Comparison of ENCODE assay signal across 14 cellular contexts in the genomic region with DNA sequence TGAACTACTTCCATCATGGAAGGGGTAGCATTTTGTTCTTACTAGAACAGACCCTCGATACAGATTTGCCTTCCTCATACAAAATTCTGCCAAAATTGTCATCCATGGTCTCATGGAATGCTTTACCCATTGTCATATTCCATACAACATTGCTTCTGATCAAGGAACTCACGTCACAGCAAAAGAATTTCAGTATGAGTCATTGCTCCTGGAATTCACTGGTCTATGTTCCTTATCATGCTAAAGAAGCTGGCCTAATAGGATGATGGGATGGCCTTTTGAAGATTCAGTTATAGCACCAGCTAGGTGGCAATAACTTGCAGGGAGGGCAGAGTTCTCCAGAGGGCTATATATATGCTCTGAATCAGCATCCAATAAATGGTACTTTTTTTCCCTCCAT. TPM values are rescaled to one million over a fixed set of nuclear protein-coding genes. Genes with fewer than 3 reads are reported as not detected.
DNase-seq lines count a peak whose midpoint lies in the region; ATAC-seq and TF ChIP-seq lines count a peak whose summit lies in the region.
"Had no signal": no experiment of that assay in that cellular context is flagged by ENCODE, and none has a peak within 500 bp of the region (broad histone marks: within the 10 kb centered on the region; RNA-seq: fewer than 3 reads in every experiment).

No MANE protein-coding gene starts in this region.

- peaks cover 0 to 21% (median 5%) of the 10 kb centered on the region in 12 donors for H3K4me1 ChIP-seq in heart left ventricle

- POLR2A ChIA-PET in T-cell (lab: Charles Lee): no interaction called here

- H3K9me3 Mint-ChIP-seq in Calu3 (ENCODE audit: low read depth, unreplicated experiment) (no peaks in the 10 kb centered on the region), T-cell (no peaks in the 10 kb centered on the region)
- H3K9me3 Mint-ChIP-seq in activated naive CD8-positive, alpha-beta T cell treated with anti-CD3 and anti-CD28 coated beads for 36 hours: no peaks in the 10 kb centered on the region
- H3K9me3 Mint-ChIP-seq: neural crest cell had no signal

- no peak overlapping the region for H3K4me3 Mint-ChIP-seq in Calu3 (ENCODE audit: low read depth, unreplicated experiment)
- H3K4me3 Mint-ChIP-seq in activated naive CD8-positive, alpha-beta T cell treated with anti-CD3 and anti-CD28 coated beads for 36 hours: no peak overlapping the region
- no peak overlapping the region for H3K4me3 Mint-ChIP-seq in T-cell
- H3K4me3 Mint-ChIP-seq: neural crest cell had no signal

- no peaks in the 10 kb centered on the region for H3K36me3 ChIP-seq in heart left ventricle
- H3K36me3 ChIP-seq: cardiac muscle cell had no signal

- no peaks in the 10 kb centered on the region for H3K27me3 ChIP-seq in heart left ventricle
- H3K27me3 ChIP-seq: cardiac muscle cell had no signal

- H3K27me3 Mint-ChIP-seq in Calu3 (ENCODE audit: unreplicated experiment) (no peaks in the 10 kb centered on the region), T-cell (no peaks in the 10 kb centered on the region)
- H3K27me3 Mint-ChIP-seq in activated naive CD8-positive, alpha-beta T cell treated with anti-CD3 and anti-CD28 coated beads for 36 hours: no peaks in the 10 kb centered on the region

- no peaks in the 10 kb centered on the region for H3K36me3 Mint-ChIP-seq in Calu3 (ENCODE audit: insufficient read depth, unreplicated experiment)
- no peaks in the 10 kb centered on the region for H3K36me3 Mint-ChIP-seq in activated naive CD8-positive, alpha-beta T cell treated with anti-CD3 and anti-CD28 coated beads for 36 hours
- no peaks in the 10 kb centered on the region for H3K36me3 Mint-ChIP-seq in T-cell

- CTCF ChIA-PET in Calu3 (lab: Charles Lee) (no interaction called here), T-cell (lab: Charles Lee) (no interaction called here)

- H3K27ac Mint-ChIP-seq in Calu3 (ENCODE audit: unreplicated experiment) (peak overlapping the region; percentile 16), T-cell (no peak overlapping the region)
- no peak overlapping the region for H3K27ac Mint-ChIP-seq in activated naive CD8-positive, alpha-beta T cell treated with anti-CD3 and anti-CD28 coated beads for 36 hours

- intact Hi-C loops in Calu3 (cut with micrococcal nuclease; ENCODE audit: unreplicated experiment): no loop called here
- intact Hi-C loops in left colon (cut with DNase I, micrococcal nuclease): no loop called here
- intact Hi-C loops in heart left ventricle (cut with DNase I): loop anchor here in 8 of 10 donors (5.0 to 10.0 kb wide), 4 partner anchors 192 to 247 kb away; a partner anchor contains a TSS

- TF ChIP-seq CTCF in Calu3 (IDR thresholded peaks at IDR 0.05; ENCODE audit: unreplicated experiment) (no peak), heart left ventricle (IDR thresholded peaks at IDR 0.05) (no peak)

- no TSS peak for BruUV-seq in Calu3 (replicated peaks; lab: Mats Ljungman, UMichigan)

- no peak for TF ChIP-seq POLR2A in heart left ventricle (IDR thresholded peaks at IDR 0.05)

- no peak overlapping the region for H3K27ac ChIP-seq in heart left ventricle
- H3K27ac ChIP-seq: cardiac muscle cell had no signal

- ATAC-seq in left colon: peak; percentile 77
- no peak for ATAC-seq in heart left ventricle
- no peak for ATAC-seq in T-cell (replicated peaks in 1 of 4)

- no peak overlapping the region for H3K4me3 ChIP-seq in heart left ventricle
- H3K4me3 ChIP-seq: cardiac muscle cell had no signal

- peak; percentile 24 for DNase-seq in Calu3
- DNase-seq in NCI-H460 (ENCODE audit: extremely low read depth, low read depth): peak; percentile 51
- DNase-seq in dedifferentiated amniotic fluid mesenchymal stem cell (ENCODE audit: extremely low spot score): peak; percentile 30
- DNase-seq in left colon: no peak
- DNase-seq in heart left ventricle: no peak
- no peak for DNase-seq in cortex of kidney (lab: John Stamatoyannopoulos, UW)
- DNase-seq in activated naive CD8-positive, alpha-beta T cell treated with anti-CD3 and anti-CD28 coated beads for 36 hours: no peak
- no peak for DNase-seq in T-cell
- DNase-seq: head of caudate nucleus; KG1; NCI-H510A; stimulated activated CD4-positive, alpha-beta T cell treated with anti-CD3 and anti-CD28 coated beads, Interleukin-1b, Interleukin-23, amount 100 ng/mL, for 48 hours had no signal

- peaks cover 10% of the 10 kb centered on the region for H3K4me1 Mint-ChIP-seq in Calu3 (ENCODE audit: low read depth, unreplicated experiment)
- peaks cover 4% of the 10 kb centered on the region for H3K4me1 Mint-ChIP-seq in activated naive CD8-positive, alpha-beta T cell treated with anti-CD3 and anti-CD28 coated beads for 36 hours
- peaks cover 0 to 11% (median 8%) of the 10 kb centered on the region in 3 donors for H3K4me1 Mint-ChIP-seq in T-cell
- H3K4me1 Mint-ChIP-seq: neural crest cell had no signal

- 41 to 64% (median 54%) methylated on average over 2 of the region's 2 CpGs for WGBS in heart left ventricle, 4 donors

- no peaks in the 10 kb centered on the region for H3K9me3 ChIP-seq in heart left ventricle

RNA-seq across cellular contexts. Expression of a gene that starts 18.2 kb away (rescaled TPM):
- total RNA-seq in Calu3 (2022) (46.0 and 46.5 TPM in 2 replicates), left colon (10 to 100 TPM; 31.2 to 34.3 TPM), heart left ventricle (10 to 100 TPM; 27.5 to 41.3 (median 35.1) TPM), T-cell (10 to 100 TPM; 26.7 to 32.7 (median 27.7) TPM)
- total RNA-seq in NCI-H460 (2014; rRNA removed; shearing (Covaris generic)): 19.3 and 20.7 TPM in 2 replicates
- polyA plus RNA-seq in NCI-H460 (2014; cell fraction: nucleus; rRNA removed): 9.2 and 12.8 TPM in 2 replicates
- polyA plus RNA-seq in heart left ventricle: 1 to 10 TPM; 5.6 to 6.7 TPM
- 10 to 100 TPM; 14.9 to 15.7 TPM for total RNA-seq in activated naive CD8-positive, alpha-beta T cell treated with anti-CD3 and anti-CD28 coated beads for 36 hours

Comparison
In these comparisons a context has a peak if more than half of its experiments do, and no peak if none do; other contexts are left out.
1. DNase-seq: peak in Calu3 (single experiment), NCI-H460 (single experiment) and dedifferentiated amniotic fluid mesenchymal stem cell (single experiment); none in left colon (0 of 2), heart left ventricle (0 of 5), cortex of kidney (single experiment), activated naive CD8-positive, alpha-beta T cell treated with anti-CD3 and anti-CD28 coated beads for 36 hours (single experiment) and T-cell (0 of 34).
2. intact Hi-C loops: an anchor here in heart left ventricle (5.0 to 10.0 kb wide); none called in Calu3 and left colon.